ENCODE assay signal across 1 cellular context in the genomic region with DNA sequence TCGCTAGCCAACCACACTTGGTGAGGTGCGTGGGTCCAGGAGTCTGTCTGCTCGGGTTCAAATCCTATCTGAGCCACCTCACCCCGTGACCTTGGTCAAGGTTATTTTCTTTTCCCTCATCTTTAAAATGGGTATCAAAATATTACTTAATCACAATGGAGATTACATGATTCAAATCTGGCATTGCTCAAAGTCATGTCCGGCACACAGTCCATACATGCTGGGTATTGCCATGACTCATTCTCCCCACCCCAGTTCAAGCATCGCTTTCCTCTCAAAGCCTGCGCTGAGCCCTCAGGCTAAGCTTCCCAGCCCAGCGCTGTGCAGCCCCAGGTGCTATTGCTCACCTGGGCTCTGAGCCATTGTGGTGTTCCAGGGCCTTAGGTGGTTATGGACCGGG.
TF ChIP-seq lines count a peak whose summit lies in the region.

No MANE protein-coding gene starts in this region.

TF ChIP-seq in K562, 482 proteins besides CTCF, POLR2A, EP300 and RAD21:
- peak; percentile 86 for TF ChIP-seq ESRRA (IDR thresholded peaks at IDR 0.05; ENCODE audit: borderline replicate concordance, low read depth)
- no peak for TF ChIP-seq SIRT6 (IDR thresholded peaks at IDR 0.05; ENCODE audit: low read depth, low read length)
